Comparison of ENCODE assay signal across 9 cellular contexts in the genomic region with DNA sequence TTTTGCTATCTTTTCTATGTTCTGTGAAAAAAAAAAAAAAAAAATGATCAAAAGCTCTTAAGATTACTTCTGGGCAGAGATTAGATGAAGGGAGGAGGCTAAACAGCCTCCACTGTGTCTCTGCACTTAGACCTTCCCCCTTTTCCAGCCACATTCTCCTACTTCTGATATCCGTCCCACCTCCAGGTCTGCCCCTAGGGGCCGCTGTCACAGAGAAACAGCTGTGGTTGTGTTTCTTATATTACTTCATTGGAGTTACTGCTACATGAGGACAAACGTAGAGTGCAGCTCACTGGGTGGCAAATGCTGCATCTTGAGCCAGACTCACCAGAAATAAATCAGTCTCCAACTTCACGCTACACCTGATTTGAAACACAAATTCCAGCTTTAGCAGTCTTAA.
DNase-seq lines count a peak whose midpoint lies in the region; ATAC-seq and TF ChIP-seq lines count a peak whose summit lies in the region.
"Had no signal": no experiment of that assay in that cellular context is flagged by ENCODE, and none has a peak within 500 bp of the region (broad histone marks: within the 10 kb centered on the region; RNA-seq: fewer than 3 reads in every experiment).

No MANE protein-coding gene starts in this region.

- H3K9me2 ChIP-seq in GM23248 (ENCODE audit: insufficient read depth): no peaks in the 10 kb centered on the region

- H3K27ac Mint-ChIP-seq in activated naive CD8-positive, alpha-beta T cell treated with anti-CD3 and anti-CD28 coated beads for 36 hours: no peak overlapping the region
- H3K27ac Mint-ChIP-seq: activated naive CD4-positive, alpha-beta T cell treated with anti-CD3 and anti-CD28 coated beads, Interleukin-2, amount 50 U/mL, for 24 hours had no signal

- H3K9ac ChIP-seq in GM23248: no peak overlapping the region

- H3K36me3 ChIP-seq in GM23248 (ENCODE audit: low read depth) (no peaks in the 10 kb centered on the region), left lung (no peaks in the 10 kb centered on the region)

- in situ Hi-C loops in GM23248 (cut with MboI): no loop called here

- peak; percentile 26 for DNase-seq in SIG-M5 treated with dmso at 0.1 percent for 504 hours (lab: John Stamatoyannopoulos, UW; ENCODE audit: unreplicated experiment)
- DNase-seq in SIG-M5 (lab: John Stamatoyannopoulos, UW): no peak
- peak; percentile 34 for DNase-seq in GM23248
- DNase-seq in LNCaP clone FGC (ENCODE audit: low read depth): no peak
- DNase-seq in activated naive CD8-positive, alpha-beta T cell treated with anti-CD3 and anti-CD28 coated beads for 36 hours: peak; percentile 12
- peak; percentile 39 to 50 for DNase-seq in left lung
- DNase-seq in ecto neural progenitor cell (ENCODE audit: low spot score): no peak
- no peak for DNase-seq in activated effector memory CD4-positive, alpha-beta T cell treated with anti-CD3 and anti-CD28 coated beads, Interleukin-2, amount 50 U/mL, for 16 hours

- TF ChIP-seq CTCF in LNCaP clone FGC (IDR thresholded peaks at IDR 0.05; ENCODE audit: control insufficient read depth, extremely low read depth, insufficient read depth) (peak; percentile 42), left lung (IDR thresholded peaks at IDR 0.05) (peak in 1 of 2 donors; percentile 43)

- no peaks in the 10 kb centered on the region for H3F3A ChIP-seq in GM23248 (ENCODE audit: insufficient read depth)

- no peaks in the 10 kb centered on the region for H3K4me1 Mint-ChIP-seq in activated naive CD8-positive, alpha-beta T cell treated with anti-CD3 and anti-CD28 coated beads for 36 hours
- H3K4me1 Mint-ChIP-seq: activated naive CD4-positive, alpha-beta T cell treated with anti-CD3 and anti-CD28 coated beads, Interleukin-2, amount 50 U/mL, for 24 hours had no signal

- no peaks in the 10 kb centered on the region for H3K9me3 Mint-ChIP-seq in activated naive CD8-positive, alpha-beta T cell treated with anti-CD3 and anti-CD28 coated beads for 36 hours

- intact Hi-C loops in left lung (cut with DNase I): no loop called here

- no peaks in the 10 kb centered on the region for H3K4me1 ChIP-seq in GM23248 (ENCODE audit: insufficient read depth)
- H3K4me1 ChIP-seq in left lung: no peaks in the 10 kb centered on the region

- no peak overlapping the region for H2AFZ ChIP-seq in GM23248

- H4K20me1 ChIP-seq in GM23248 (ENCODE audit: insufficient read depth): no peaks in the 10 kb centered on the region

- no peak overlapping the region for H3K4me3 ChIP-seq in GM23248
- no peak overlapping the region for H3K4me3 ChIP-seq in LNCaP clone FGC (ENCODE audit: low read depth, low read length)
- H3K4me3 ChIP-seq in left lung: no peak overlapping the region

- no peak overlapping the region for H3K4me3 Mint-ChIP-seq in activated naive CD8-positive, alpha-beta T cell treated with anti-CD3 and anti-CD28 coated beads for 36 hours
- H3K4me3 Mint-ChIP-seq: activated naive CD4-positive, alpha-beta T cell treated with anti-CD3 and anti-CD28 coated beads, Interleukin-2, amount 50 U/mL, for 24 hours had no signal

- no peak overlapping the region for H3K4me2 ChIP-seq in GM23248 (ENCODE audit: unreplicated experiment)

- no peaks in the 10 kb centered on the region for H3K79me2 ChIP-seq in GM23248 (ENCODE audit: insufficient read depth)

- H3K27me3 Mint-ChIP-seq in activated naive CD8-positive, alpha-beta T cell treated with anti-CD3 and anti-CD28 coated beads for 36 hours: peaks cover 5% of the 10 kb centered on the region

- H3K36me3 Mint-ChIP-seq in activated naive CD8-positive, alpha-beta T cell treated with anti-CD3 and anti-CD28 coated beads for 36 hours: no peaks in the 10 kb centered on the region
- H3K36me3 Mint-ChIP-seq: activated naive CD4-positive, alpha-beta T cell treated with anti-CD3 and anti-CD28 coated beads, Interleukin-2, amount 50 U/mL, for 24 hours had no signal

- WGBS in GM23248 (ENCODE audit: low coverage in 1 of 2, low lambda C conversion rate in 2 of 2, missing lambda C conversion rate in 2 of 2), 2 experiments: 69 to 71% methylated on average over 4 of the region's 4 CpGs

- H3K27ac ChIP-seq in GM23248: no peak overlapping the region
- H3K27ac ChIP-seq in left lung: no peak overlapping the region

- H3K9me3 ChIP-seq in GM23248 (ENCODE audit: low read depth) (no peaks in the 10 kb centered on the region), left lung (no peaks in the 10 kb centered on the region)

- peak; percentile 60 for ATAC-seq in left lung

- no peaks in the 10 kb centered on the region for H3K27me3 ChIP-seq in GM23248 (replicated peaks; ENCODE audit: insufficient read depth)
- no peaks in the 10 kb centered on the region for H3K27me3 ChIP-seq in left lung

Comparison
In these comparisons a context has a peak if more than half of its experiments do, and no peak if none do; other contexts are left out.
1. DNase-seq: peak in SIG-M5 treated with dmso at 0.1 percent for 504 hours (single experiment), GM23248 (single experiment), activated naive CD8-positive, alpha-beta T cell treated with anti-CD3 and anti-CD28 coated beads for 36 hours (single experiment) and left lung (2 of 2); none in SIG-M5 (single experiment), LNCaP clone FGC (single experiment), ecto neural progenitor cell (single experiment) and activated effector memory CD4-positive, alpha-beta T cell treated with anti-CD3 and anti-CD28 coated beads, Interleukin-2, amount 50 U/mL, for 16 hours (single experiment).